ENCODE assay signal across 34 cellular contexts in genomic region chr14:58680698-58681097, GRCh38. TPM values are rescaled to one million over a fixed set of nuclear protein-coding genes. Genes with fewer than 3 reads are reported as not detected.
"Had no signal": no experiment of that assay in that cellular context is flagged by ENCODE, and none has a peak within 500 bp of the region (broad histone marks: within the 10 kb centered on the region; RNA-seq: fewer than 3 reads in every experiment).

No MANE protein-coding gene starts in this region.

- DNase-seq: Karpas-422, Kasumi-1, KG1, MG63, MM.1S, MV-4-11, NCI-H1048, NCI-H1092, NCI-H1092 treated with DMSO at 0.1 percent for 48 hours, NCI-H1105, NCI-H1105 treated with DMSO at 0.1 percent for 48 hours, NCI-H1417, NCI-H1417 treated with DMSO at 0.1 percent for 48 hours, NCI-H1436, NCI-H1436 treated with DMSO at 0.1 percent for 48 hours, NCI-H146, NCI-H1694, NCI-H1694 treated with DMSO at 0.1 percent for 48 hours, NCI-H187, NCI-H187 treated with DMSO at 0.1 percent for 48 hours, NCI-H1930, NCI-H2029, NCI-H2029 treated with DMSO at 0.1 percent for 48 hours, NCI-H2081, NCI-H2081 treated with DMSO at 0.1 percent for 48 hours, NCI-H2107, NCI-H2171, NCI-H2171 treated with DMSO at 0.1 percent for 48 hours, NCI-H2227 treated with DMSO at 0.1 percent for 48 hours, NCI-H226, NCI-H345, NCI-H446, NCI-H446 treated with DMSO at 0.1 percent for 48 hours had no signal

RNA-seq across cellular contexts. Expression of gene DACT1, which starts 42.9 kb away (rescaled TPM):
- total RNA-seq: MCF 10A had no signal
